In the genomic region with DNA sequence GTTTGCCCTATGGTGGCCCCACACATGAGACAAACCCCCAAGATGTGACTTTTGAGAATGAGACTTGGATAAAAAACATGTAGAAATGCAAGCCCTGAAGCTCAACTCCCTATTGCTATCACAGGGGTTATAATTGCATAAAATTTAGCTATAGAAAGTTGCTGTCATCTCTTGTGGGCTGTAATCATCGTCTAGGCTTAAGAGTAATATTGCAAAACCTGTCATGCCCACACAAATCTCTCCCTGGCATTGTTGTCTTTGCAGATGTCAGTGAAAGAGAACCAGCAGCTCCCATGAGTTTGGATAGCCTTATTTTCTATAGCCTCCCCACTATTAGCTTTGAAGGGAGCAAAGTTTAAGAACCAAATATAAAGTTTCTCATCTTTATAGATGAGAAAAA, we compare ENCODE assay signal across 38 cellular contexts. TPM values are rescaled to one million over a fixed set of nuclear protein-coding genes. Genes with fewer than 3 reads are reported as not detected.
"Had no signal": no experiment of that assay in that cellular context is flagged by ENCODE, and none has a peak within 500 bp of the region (broad histone marks: within the 10 kb centered on the region; RNA-seq: fewer than 3 reads in every experiment).

No MANE protein-coding gene starts in this region.

- H3K27me3 ChIP-seq: adrenal gland, ascending aorta, body of pancreas, brain microvascular endothelial cell, breast epithelium, cardiac muscle cell had no signal

- H3K4me1 ChIP-seq: adrenal gland, ascending aorta, breast epithelium had no signal

- H3K36me3 ChIP-seq: adrenal gland, ascending aorta, brain microvascular endothelial cell, breast epithelium, cardiac muscle cell had no signal

- ATAC-seq: activated naive CD4-positive, alpha-beta T cell treated with anti-CD3 and anti-CD28 coated beads, Interleukin-2, amount 50 U/mL, for 72 hours; activated naive CD8-positive, alpha-beta T cell treated with anti-CD3 and anti-CD28 coated beads, Interleukin-2, amount 50 U/mL, for 24 hours; activated T-cell treated with anti-CD3 and anti-CD28 coated beads, Interleukin-2, amount 50 U/mL, for 4 hours; activated T-cell treated with anti-CD3 and anti-CD28 coated beads, Interleukin-2, amount 50 U/mL, for 72 hours; activated T-helper 17 cell treated with anti-CD3 and anti-CD28 coated beads, Interleukin-2, amount 50 U/mL, for 72 hours; body of pancreas had no signal

- H3K4me3 ChIP-seq: adrenal gland, ascending aorta, body of pancreas, breast epithelium, cardiac muscle cell had no signal

- H3K9me3 ChIP-seq: adrenal gland, ascending aorta, body of pancreas, breast epithelium had no signal

- FAIRE-seq: astrocyte, bronchial epithelial cell had no signal

- DNase-seq: activated effector memory CD4-positive, alpha-beta T cell treated with anti-CD3 and anti-CD28 coated beads, Interleukin-2, amount 50 U/mL, for 16 hours; activated effector memory CD4-positive, alpha-beta T cell treated with Interleukin-2 at 50 U/mL for 16 hours; activated gamma-delta T cell; activated gamma-delta T cell treated with Interleukin-2 at 50 U/mL for 16 hours; activated naive CD4-positive, alpha-beta T cell; activated naive CD4-positive, alpha-beta T cell treated with anti-CD3 and anti-CD28 coated beads for 36 hours; activated naive CD4-positive, alpha-beta T cell treated with anti-CD3 and anti-CD28 coated beads, Interleukin-2, amount 10 ng/mL, durations not matched to agents 7 days and 5 days; activated naive CD4-positive, alpha-beta T cell treated with anti-CD3 and anti-CD28 coated beads, Interleukin-2, amount 50 U/mL, for 16 hours; activated naive CD4-positive, alpha-beta T cell treated with Interleukin-2 at 50 U/mL for 16 hours; activated naive CD8-positive, alpha-beta T cell treated with anti-CD3 and anti-CD28 coated beads for 36 hours; activated naive CD8-positive, alpha-beta T cell treated with anti-CD3 and anti-CD28 coated beads, Interleukin-2, amount 10 ng/mL, durations not matched to agents 7 days and 5 days; activated naive CD8-positive, alpha-beta T cell treated with anti-CD3 and anti-CD28 coated beads, Interleukin-2, amount 50 U/mL, for 24 hours; activated T-cell treated with anti-CD3 and anti-CD28 coated beads, Interleukin-2, amount 50 U/mL, for 1 hour; activated T-cell treated with anti-CD3 and anti-CD28 coated beads, Interleukin-2, amount 50 U/mL, for 24 hours; activated T-cell treated with anti-CD3 and anti-CD28 coated beads, Interleukin-2, amount 50 U/mL, for 4 hours; activated T-cell treated with anti-CD3 and anti-CD28 coated beads, Interleukin-2, amount 50 U/mL, for 48 hours; activated T-cell treated with anti-CD3 and anti-CD28 coated beads, Interleukin-2, amount 50 U/mL, for 72 hours; adrenal gland; amniotic stem cell; amygdala; anterior cingulate cortex; aorta; body of pancreas; central memory CD4-positive, alpha-beta T cell; cerebellar nuclear complex had no signal

- H3K27ac ChIP-seq: adrenal gland, ascending aorta, body of pancreas, brain microvascular endothelial cell, breast epithelium, cardiac muscle cell had no signal

RNA-seq across cellular contexts. Expression of a gene that starts 14.6 kb away (rescaled TPM):
- total RNA-seq: activated naive CD4-positive, alpha-beta T cell treated with anti-CD3 and anti-CD28 coated beads for 36 hours; activated naive CD4-positive, alpha-beta T cell treated with anti-CD3 and anti-CD28 coated beads, Interleukin-2, amount 50 U/mL, for 72 hours; activated naive CD8-positive, alpha-beta T cell treated with anti-CD3 and anti-CD28 coated beads for 36 hours; activated naive CD8-positive, alpha-beta T cell treated with anti-CD3 and anti-CD28 coated beads, Interleukin-2, amount 10 ng/mL, durations not matched to agents 7 days and 5 days; activated T-helper 1 cell treated with anti-CD3 and anti-CD28 coated beads, Interleukin-12 subunit alpha, Interleukin-12 subunit beta, Interleukin-2, Interleukin-4 antibody, amounts not matched to agents 30 ng/mL and 10 ng/mL and 1 ng/mL, durations not matched to agents 14 hours and 24 hours and 36 hours; activated T-helper 17 cell treated with anti-CD3 and anti-CD28 coated beads, Interleukin-2, amount 50 U/mL, for 72 hours; activated T-helper 2 cell treated with anti-CD3 and anti-CD28 coated beads, Interferon-gamma antibody, Interleukin-2, Interleukin-4, amounts not matched to agents 10 μg/mL and 5 μg/mL and 100 μg/mL, durations not matched to agents 14 hours and 24 hours and 36 hours; astrocyte; bronchial epithelial cell; cardiac septum; chondrocyte had no signal

RNA-seq across cellular contexts. Expression of a gene that starts 17.3 kb away (rescaled TPM):
- total RNA-seq: activated naive CD4-positive, alpha-beta T cell treated with anti-CD3 and anti-CD28 coated beads for 36 hours; activated naive CD4-positive, alpha-beta T cell treated with anti-CD3 and anti-CD28 coated beads, Interleukin-2, amount 50 U/mL, for 72 hours; activated naive CD8-positive, alpha-beta T cell treated with anti-CD3 and anti-CD28 coated beads for 36 hours; activated naive CD8-positive, alpha-beta T cell treated with anti-CD3 and anti-CD28 coated beads, Interleukin-2, amount 10 ng/mL, durations not matched to agents 7 days and 5 days; activated T-cell treated with anti-CD3 and anti-CD28 coated beads, Interleukin-2, amount 50 U/mL, for 72 hours; activated T-helper 1 cell treated with anti-CD3 and anti-CD28 coated beads, Interleukin-12 subunit alpha, Interleukin-12 subunit beta, Interleukin-2, Interleukin-4 antibody, amounts not matched to agents 30 ng/mL and 10 ng/mL and 1 ng/mL, durations not matched to agents 14 hours and 24 hours and 36 hours; activated T-helper 17 cell treated with anti-CD3 and anti-CD28 coated beads, Interleukin-2, amount 50 U/mL, for 72 hours; activated T-helper 2 cell treated with anti-CD3 and anti-CD28 coated beads, Interferon-gamma antibody, Interleukin-2, Interleukin-4, amounts not matched to agents 10 μg/mL and 5 μg/mL and 100 μg/mL, durations not matched to agents 14 hours and 24 hours and 36 hours; ascending aorta; body of pancreas; bronchial epithelial cell; cardiac septum; chondrocyte had no signal
- polyA plus RNA-seq: adipose tissue, aorta had no signal
